ENCODE assay signal across 1 cellular context in the genomic region with DNA sequence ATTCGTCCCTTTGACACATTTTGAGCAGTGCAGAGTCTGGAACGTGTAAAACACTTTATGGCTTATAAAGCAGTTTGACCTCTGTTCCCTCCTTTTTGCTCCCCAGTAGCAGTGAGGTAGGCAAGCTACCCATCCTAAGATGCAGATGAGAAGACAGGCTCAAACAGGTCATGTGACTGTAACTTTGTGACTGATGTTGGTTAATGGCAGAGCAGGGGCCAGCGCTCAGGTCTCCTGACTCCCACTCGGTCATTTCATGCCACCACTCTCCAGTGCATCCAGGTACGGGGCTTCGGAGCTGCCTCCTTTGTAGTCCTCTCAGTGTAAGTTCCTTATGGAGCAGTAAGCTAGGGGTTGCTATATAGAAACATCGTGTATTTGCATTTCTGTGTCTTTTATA.
A peak's percentile ranks its signal among the peaks of the same experiment; 100 is the strongest.
TF ChIP-seq lines count a peak whose summit lies in the region.

No MANE protein-coding gene starts in this region.

TF ChIP-seq in K562, 482 proteins besides CTCF, POLR2A, EP300 and RAD21 (continued from another document):
- TF ChIP-seq, protein P1, sequence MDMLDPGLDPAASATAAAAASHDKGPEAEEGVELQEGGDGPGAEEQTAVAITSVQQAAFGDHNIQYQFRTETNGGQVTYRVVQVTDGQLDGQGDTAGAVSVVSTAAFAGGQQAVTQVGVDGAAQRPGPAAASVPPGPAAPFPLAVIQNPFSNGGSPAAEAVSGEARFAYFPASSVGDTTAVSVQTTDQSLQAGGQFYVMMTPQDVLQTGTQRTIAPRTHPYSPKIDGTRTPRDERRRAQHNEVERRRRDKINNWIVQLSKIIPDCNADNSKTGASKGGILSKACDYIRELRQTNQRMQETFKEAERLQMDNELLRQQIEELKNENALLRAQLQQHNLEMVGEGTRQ (CRISPR knock-in tag; IDR thresholded peaks at IDR 0.05): peak; percentile 23; the same call in 1 of the 2 replicates
- TF ChIP-seq, protein P2, sequence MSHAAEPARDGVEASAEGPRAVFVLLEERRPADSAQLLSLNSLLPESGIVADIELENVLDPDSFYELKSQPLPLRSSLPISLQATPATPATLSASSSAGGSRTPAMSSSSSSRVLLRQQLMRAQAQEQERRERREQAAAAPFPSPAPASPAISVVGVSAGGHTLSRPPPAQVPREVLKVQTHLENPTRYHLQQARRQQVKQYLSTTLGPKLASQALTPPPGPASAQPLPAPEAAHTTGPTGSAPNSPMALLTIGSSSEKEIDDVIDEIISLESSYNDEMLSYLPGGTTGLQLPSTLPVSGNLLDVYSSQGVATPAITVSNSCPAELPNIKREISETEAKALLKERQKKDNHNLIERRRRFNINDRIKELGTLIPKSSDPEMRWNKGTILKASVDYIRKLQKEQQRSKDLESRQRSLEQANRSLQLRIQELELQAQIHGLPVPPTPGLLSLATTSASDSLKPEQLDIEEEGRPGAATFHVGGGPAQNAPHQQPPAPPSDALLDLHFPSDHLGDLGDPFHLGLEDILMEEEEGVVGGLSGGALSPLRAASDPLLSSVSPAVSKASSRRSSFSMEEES (CRISPR knock-in tag; IDR thresholded peaks at IDR 0.05): peak; percentile 83
- TF ChIP-seq, protein P3, sequence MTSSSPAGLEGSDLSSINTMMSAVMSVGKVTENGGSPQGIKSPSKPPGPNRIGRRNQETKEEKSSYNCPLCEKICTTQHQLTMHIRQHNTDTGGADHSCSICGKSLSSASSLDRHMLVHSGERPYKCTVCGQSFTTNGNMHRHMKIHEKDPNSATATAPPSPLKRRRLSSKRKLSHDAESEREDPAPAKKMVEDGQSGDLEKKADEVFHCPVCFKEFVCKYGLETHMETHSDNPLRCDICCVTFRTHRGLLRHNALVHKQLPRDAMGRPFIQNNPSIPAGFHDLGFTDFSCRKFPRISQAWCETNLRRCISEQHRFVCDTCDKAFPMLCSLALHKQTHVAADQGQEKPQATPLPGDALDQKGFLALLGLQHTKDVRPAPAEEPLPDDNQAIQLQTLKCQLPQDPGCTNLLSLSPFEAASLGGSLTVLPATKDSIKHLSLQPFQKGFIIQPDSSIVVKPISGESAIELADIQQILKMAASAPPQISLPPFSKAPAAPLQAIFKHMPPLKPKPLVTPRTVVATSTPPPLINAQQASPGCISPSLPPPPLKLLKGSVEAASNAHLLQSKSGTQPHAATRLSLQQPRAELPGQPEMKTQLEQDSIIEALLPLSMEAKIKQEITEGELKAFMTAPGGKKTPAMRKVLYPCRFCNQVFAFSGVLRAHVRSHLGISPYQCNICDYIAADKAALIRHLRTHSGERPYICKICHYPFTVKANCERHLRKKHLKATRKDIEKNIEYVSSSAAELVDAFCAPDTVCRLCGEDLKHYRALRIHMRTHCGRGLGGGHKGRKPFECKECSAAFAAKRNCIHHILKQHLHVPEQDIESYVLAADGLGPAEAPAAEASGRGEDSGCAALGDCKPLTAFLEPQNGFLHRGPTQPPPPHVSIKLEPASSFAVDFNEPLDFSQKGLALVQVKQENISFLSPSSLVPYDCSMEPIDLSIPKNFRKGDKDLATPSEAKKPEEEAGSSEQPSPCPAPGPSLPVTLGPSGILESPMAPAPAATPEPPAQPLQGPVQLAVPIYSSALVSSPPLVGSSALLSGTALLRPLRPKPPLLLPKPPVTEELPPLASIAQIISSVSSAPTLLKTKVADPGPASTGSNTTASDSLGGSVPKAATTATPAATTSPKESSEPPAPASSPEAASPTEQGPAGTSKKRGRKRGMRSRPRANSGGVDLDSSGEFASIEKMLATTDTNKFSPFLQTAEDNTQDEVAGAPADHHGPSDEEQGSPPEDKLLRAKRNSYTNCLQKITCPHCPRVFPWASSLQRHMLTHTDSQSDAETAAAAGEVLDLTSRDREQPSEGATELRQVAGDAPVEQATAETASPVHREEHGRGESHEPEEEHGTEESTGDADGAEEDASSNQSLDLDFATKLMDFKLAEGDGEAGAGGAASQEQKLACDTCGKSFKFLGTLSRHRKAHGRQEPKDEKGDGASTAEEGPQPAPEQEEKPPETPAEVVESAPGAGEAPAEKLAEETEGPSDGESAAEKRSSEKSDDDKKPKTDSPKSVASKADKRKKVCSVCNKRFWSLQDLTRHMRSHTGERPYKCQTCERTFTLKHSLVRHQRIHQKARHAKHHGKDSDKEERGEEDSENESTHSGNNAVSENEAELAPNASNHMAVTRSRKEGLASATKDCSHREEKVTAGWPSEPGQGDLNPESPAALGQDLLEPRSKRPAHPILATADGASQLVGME (CRISPR knock-in tag; IDR thresholded peaks at IDR 0.05): no peak
- no peak for TF ChIP-seq XRCC4 (IDR thresholded peaks at IDR 0.05; ENCODE audit: extremely low read depth, insufficient read depth, insufficient read length)
